8 cellular contexts compared by ENCODE assay signal in genomic region chr10:22252801-22253577, GRCh38. TPM values are rescaled to one million over a fixed set of nuclear protein-coding genes. Genes with fewer than 3 reads are reported as not detected.
A peak's percentile ranks its signal among the peaks of the same experiment; 100 is the strongest.
DNase-seq lines count a peak whose midpoint lies in the region; ATAC-seq and TF ChIP-seq lines count a peak whose summit lies in the region.

No MANE protein-coding gene starts in this region.

- no peak for TF ChIP-seq CTCF in BE2C (IDR thresholded peaks at IDR 0.05; ENCODE audit: low read depth, low read length)
- TF ChIP-seq CTCF in osteoblast (IDR thresholded peaks at IDR 0.05; ENCODE audit: extremely low read depth, low read depth, low read length), result no peak

- peak; percentile 12 for ATAC-seq in GM21367 (IDR thresholded peaks at IDR 0.05; ENCODE audit: unreplicated experiment)

- peaks cover 5% of the 10 kb centered on the region for H3K79me2 ChIP-seq in osteoblast (ENCODE audit: insufficient read depth, low read length)

- peak overlapping the region; percentile 97 for H3K4me2 ChIP-seq in osteoblast (ENCODE audit: insufficient read depth, low read length)

- H3K9me3 ChIP-seq in BE2C, result no peaks in the 10 kb centered on the region
- no peaks in the 10 kb centered on the region for H3K9me3 ChIP-seq in MG63
- H3K9me3 ChIP-seq in osteoblast (ENCODE audit: low read depth, low read length), result no peaks in the 10 kb centered on the region

- H3K36me3 ChIP-seq in BE2C (no peaks in the 10 kb centered on the region), MG63 (no peaks in the 10 kb centered on the region), osteoblast (ENCODE audit: insufficient read depth, low read length) (no peaks in the 10 kb centered on the region)

- no peaks in the 10 kb centered on the region for H3K4me1 ChIP-seq in BE2C
- H3K4me1 ChIP-seq in osteoblast (ENCODE audit: insufficient read depth, low read length), result peaks cover 1% of the 10 kb centered on the region

- H4K20me1 ChIP-seq in osteoblast (ENCODE audit: insufficient read depth, low read length), result no peaks in the 10 kb centered on the region

- H3K27ac ChIP-seq in osteoblast (ENCODE audit: low read depth, low read length), result peak overlapping the region; percentile 92

- H3K4me3 ChIP-seq in BE2C (ENCODE audit: low read depth, low read length) (no peak overlapping the region), MG63 (peak overlapping the region; percentile 46), osteoblast (ENCODE audit: insufficient read depth, low read length) (peak overlapping the region; percentile 83)

- H3K27me3 ChIP-seq in BE2C, result no peaks in the 10 kb centered on the region
- H3K27me3 ChIP-seq in MG63, result peaks cover 13% of the 10 kb centered on the region
- H3K27me3 ChIP-seq in osteoblast (ENCODE audit: insufficient read depth, low read length), result peaks cover 5% of the 10 kb centered on the region

- H2AFZ ChIP-seq in osteoblast (ENCODE audit: low read length), result peak overlapping the region; percentile 93

- DNase-seq in BE2C (peak; percentile 5), MG63 (no peak), germinal center (ENCODE audit: low spot score) (peak; percentile 11), osteoblast (ENCODE audit: insufficient read length, low spot score, missing footprints) (peak; percentile 73), ureter (ENCODE audit: low spot score) (peak; percentile 54), NCI-H2196 (lab: John Stamatoyannopoulos, UW; ENCODE audit: unreplicated experiment) (no peak)
- DNase-seq in activated naive CD4-positive, alpha-beta T cell treated with Interleukin-2 at 50 U/mL for 16 hours, result peak; percentile 53

RNA-seq across cellular contexts. Expression of gene EBLN1, which starts 35.2 kb away (rescaled TPM):
- not detected for polyA plus RNA-seq in BE2C (2012; ENCODE audit: insufficient read depth, insufficient read length, low read depth)
- not detected in 2 replicates for total RNA-seq in MG63 (2014; rRNA removed; shearing (Covaris generic); ENCODE audit: low replicate concordance)
- total RNA-seq in osteoblast, result not detected in 2 replicates
- total RNA-seq in ureter, result not detected

Comparison
In these comparisons a context has a peak if more than half of its experiments do, and no peak if none do; other contexts are left out.
1. DNase-seq: peak in BE2C (single experiment), activated naive CD4-positive, alpha-beta T cell treated with Interleukin-2 at 50 U/mL for 16 hours (single experiment), germinal center (single experiment), osteoblast (single experiment) and ureter (single experiment); none in MG63 (single experiment) and NCI-H2196 (single experiment).